8 cellular contexts compared by ENCODE assay signal in genomic region chr6:134317471-134318131, GRCh38. TPM values are rescaled to one million over a fixed set of nuclear protein-coding genes. Genes with fewer than 3 reads are reported as not detected.
DNase-seq lines count a peak whose midpoint lies in the region; ATAC-seq and TF ChIP-seq lines count a peak whose summit lies in the region.

TSS of gene SGK1 (minus strand) at chr6:134318112. CDS start at chr6:134317460, 652 bp downstream.

- H3K9me3 Mint-ChIP-seq in CD8-positive, alpha-beta T cell = no peaks in the 10 kb centered on the region
- peaks cover 11% of the 10 kb centered on the region for H3K9me3 Mint-ChIP-seq in stimulated activated memory B cell treated with anti-CD40 and anti-IgM and Interleukin-4, amounts not matched to agents 10 μg/mL and 1 μg/mL and 100 μg/mL, for 72 hours

- H3K36me3 Mint-ChIP-seq in CD8-positive, alpha-beta T cell = no peaks in the 10 kb centered on the region
- no peaks in the 10 kb centered on the region for H3K36me3 Mint-ChIP-seq in stimulated activated memory B cell treated with anti-CD40 and anti-IgM and Interleukin-4, amounts not matched to agents 10 μg/mL and 1 μg/mL and 100 μg/mL, for 72 hours

- peak; percentile 65 for ATAC-seq in CD8-positive, alpha-beta T cell
- ATAC-seq in lung (ENCODE audit: insufficient read depth, low FRiP score) = no peak
- ATAC-seq in stimulated activated memory B cell treated with anti-CD40 and anti-IgM and Interleukin-4, amounts not matched to agents 10 μg/mL and 1 μg/mL and 100 μg/mL, for 72 hours = peak; percentile 61
- ATAC-seq in GM21423 (IDR thresholded peaks at IDR 0.05; ENCODE audit: unreplicated experiment) = no peak

- peaks cover 7% of the 10 kb centered on the region for H3K4me1 ChIP-seq in CD8-positive, alpha-beta T cell (ENCODE audit: insufficient read depth, low read length)
- H3K4me1 ChIP-seq in HUES48 (ENCODE audit: control insufficient read depth, insufficient read depth, low read length) (peaks cover 47% of the 10 kb centered on the region), lung (ENCODE audit: control insufficient read depth in 2 of 2, insufficient read depth in 2 of 2, low read length in 2 of 2) (no peaks in the 10 kb centered on the region)

- peak within 1 kb of the TSS; percentile 74 for H3K4me3 ChIP-seq in CD8-positive, alpha-beta T cell (ENCODE audit: low read depth, low read length)
- peak within 1 kb of the TSS; percentile 72 for H3K4me3 ChIP-seq in HUES48 (ENCODE audit: low read depth, low read length)
- peak within 1 kb of the TSS; percentile 29 for H3K4me3 ChIP-seq in lung

- in situ Hi-C loops in endometrial microvascular endothelial cells (cut with HindIII; ENCODE audit: inconsistent ontology term, low pct_unique_long_range_greater_than_20kb, low sequenced_read_pairs) = no loop called here

- peak within 1 kb of the TSS; percentile 33; the same call in 1 of the 2 replicates for H3K9ac ChIP-seq in HUES48 (ENCODE audit: low read depth, low read length)

- TF ChIP-seq CTCF in CD8-positive, alpha-beta T cell (IDR thresholded peaks at IDR 0.05) = no peak
- no peak for TF ChIP-seq CTCF in lung (IDR thresholded peaks at IDR 0.05; ENCODE audit: control extremely low read depth, extremely low read depth)

- peak within 1 kb of the TSS; percentile 21 for H3K27ac ChIP-seq in CD8-positive, alpha-beta T cell (ENCODE audit: low read depth, low read length)
- H3K27ac ChIP-seq in HUES48 (ENCODE audit: low read depth, low read length) (no peak within 1 kb of the TSS), lung (ENCODE audit: low read depth in 1 of 2, low read length in 1 of 2) (no peak within 1 kb of the TSS)

- 4 to 5% methylated on average over 33 of the region's 33 CpGs for WGBS in lung, 2 donors

- H3K4me1 Mint-ChIP-seq in CD8-positive, alpha-beta T cell (ENCODE audit: low read depth) = peaks cover 18% of the 10 kb centered on the region
- H3K4me1 Mint-ChIP-seq in stimulated activated memory B cell treated with anti-CD40 and anti-IgM and Interleukin-4, amounts not matched to agents 10 μg/mL and 1 μg/mL and 100 μg/mL, for 72 hours = peaks cover 18% of the 10 kb centered on the region

- H3K4me3 Mint-ChIP-seq in CD8-positive, alpha-beta T cell = peak within 1 kb of the TSS; percentile 91
- H3K4me3 Mint-ChIP-seq in stimulated activated memory B cell treated with anti-CD40 and anti-IgM and Interleukin-4, amounts not matched to agents 10 μg/mL and 1 μg/mL and 100 μg/mL, for 72 hours = peak within 1 kb of the TSS; percentile 82

- POLR2A ChIA-PET in CD8-positive, alpha-beta T cell (lab: Charles Lee) = interaction anchor here (0.7 to 1.1 kb wide), 6 partner anchors 9 to 1545 kb away, joined by 3 to 4 read pairs (median 3); no protein-coding TSS in a partner anchor
- POLR2A ChIA-PET in activated CD8-positive, alpha-beta memory T cell treated with anti-CD3 and anti-CD28 coated beads for 36 hours (lab: Charles Lee) = interaction anchor here (0.6 kb wide), 1 partner anchor 29 kb away, joined by 3 read pairs; no protein-coding TSS in a partner anchor

- peaks cover 17% of the 10 kb centered on the region for H3K27me3 Mint-ChIP-seq in CD8-positive, alpha-beta T cell (ENCODE audit: low read depth)
- H3K27me3 Mint-ChIP-seq in stimulated activated memory B cell treated with anti-CD40 and anti-IgM and Interleukin-4, amounts not matched to agents 10 μg/mL and 1 μg/mL and 100 μg/mL, for 72 hours = peaks cover 22% of the 10 kb centered on the region

- H3K9me3 ChIP-seq in CD8-positive, alpha-beta T cell (ENCODE audit: low read length) = no peaks in the 10 kb centered on the region
- H3K9me3 ChIP-seq in HUES48 (ENCODE audit: control insufficient read depth, insufficient read depth, low read length) (no peaks in the 10 kb centered on the region), lung (ENCODE audit: control insufficient read depth in 2 of 2, insufficient read depth in 1 of 2, low read length in 1 of 2) (no peaks in the 10 kb centered on the region)

- H3K36me3 ChIP-seq in CD8-positive, alpha-beta T cell (ENCODE audit: insufficient read depth, low read length) = no peaks in the 10 kb centered on the region
- H3K36me3 ChIP-seq in HUES48 (ENCODE audit: control insufficient read depth, insufficient read depth, low read length) (no peaks in the 10 kb centered on the region), lung (ENCODE audit: control insufficient read depth in 2 of 2, insufficient read depth in 2 of 2, low read length in 2 of 2) (no peaks in the 10 kb centered on the region)

- no peaks in the 10 kb centered on the region for H3K27me3 ChIP-seq in CD8-positive, alpha-beta T cell (ENCODE audit: insufficient read depth, low read length)
- peaks cover 26% of the 10 kb centered on the region for H3K27me3 ChIP-seq in HUES48 (ENCODE audit: control insufficient read depth, insufficient read depth, low read length)
- H3K27me3 ChIP-seq in lung (ENCODE audit: control insufficient read depth, insufficient read depth) = no peaks in the 10 kb centered on the region

- intact Hi-C loops in CD8-positive, alpha-beta T cell (cut with DNase I, micrococcal nuclease) = loop anchor here in 1 of 2 experiments (2.0 to 5.0 kb wide), 2 partner anchors 70 to 143 kb away; no protein-coding TSS in a partner anchor

- CTCF ChIA-PET in CD8-positive, alpha-beta T cell (lab: Charles Lee) = interaction anchor here (0.6 to 1.3 kb wide), 4 partner anchors 9 to 323 kb away, joined by 3 to 5 read pairs (median 4); no protein-coding TSS in a partner anchor
- CTCF ChIA-PET in activated CD8-positive, alpha-beta memory T cell treated with anti-CD3 and anti-CD28 coated beads for 36 hours (lab: Charles Lee) = interaction anchor here (0.5 kb wide), 1 partner anchor 64 kb away, joined by 3 read pairs; no protein-coding TSS in a partner anchor

- peak within 1 kb of the TSS; percentile 60 for H3K27ac Mint-ChIP-seq in CD8-positive, alpha-beta T cell
- H3K27ac Mint-ChIP-seq in stimulated activated memory B cell treated with anti-CD40 and anti-IgM and Interleukin-4, amounts not matched to agents 10 μg/mL and 1 μg/mL and 100 μg/mL, for 72 hours = no peak within 1 kb of the TSS

- peak in 6 of 7 experiments; percentile 7 to 64 (median 26) for DNase-seq in CD8-positive, alpha-beta T cell
- no peak for DNase-seq in lung (ENCODE audit: low spot score)
- no peak for DNase-seq in SIG-M5 (lab: John Stamatoyannopoulos, UW)

RNA-seq across cellular contexts. Expression of gene SGK1, which starts in this region (rescaled TPM):
- 100 to 1,000 TPM; 127 to 128 TPM for total RNA-seq in CD8-positive, alpha-beta T cell
- total RNA-seq in activated CD8-positive, alpha-beta memory T cell treated with anti-CD3 and anti-CD28 coated beads for 36 hours = 10 to 100 TPM; 55.8 to 60.2 TPM
- 275 TPM for total RNA-seq in endometrial microvascular endothelial cells (ENCODE audit: inconsistent ontology term)
- 100 to 1,000 TPM; 130 to 299 TPM for total RNA-seq in lung
- 100 to 1,000 TPM in 1 of 2 donors, 10 to 100 TPM in 1; 68.9 to 165 TPM for polyA plus RNA-seq in lung

Comparison
In these comparisons a context has a peak if more than half of its experiments do, and no peak if none do; other contexts are left out.
1. ATAC-seq: peak in CD8-positive, alpha-beta T cell (single experiment) and stimulated activated memory B cell treated with anti-CD40 and anti-IgM and Interleukin-4, amounts not matched to agents 10 μg/mL and 1 μg/mL and 100 μg/mL, for 72 hours (single experiment); none in lung (single experiment) and GM21423 (single experiment).
2. DNase-seq: peak in CD8-positive, alpha-beta T cell (6 of 7); none in lung (single experiment) and SIG-M5 (single experiment).
3. Peak in every context shown above with its lines, with median percentiles within 50 percentile points of each other: H3K4me3 ChIP-seq.